15 cellular contexts compared by ENCODE assay signal in genomic region chr14:51852541-51852940, GRCh38.
"Had no signal": no experiment of that assay in that cellular context is flagged by ENCODE, and none has a peak within 500 bp of the region (broad histone marks: within the 10 kb centered on the region; RNA-seq: fewer than 3 reads in every experiment).

No MANE protein-coding gene starts in this region.

- H3K27me3 ChIP-seq: heart left ventricle, testis, upper lobe of right lung had no signal

- H3K4me3 ChIP-seq: heart left ventricle, psoas muscle, testis, upper lobe of right lung had no signal

- DNase-seq: activated CD4-positive, alpha-beta memory T cell treated with anti-CD3 and anti-CD28 coated beads, Interleukin-2, amount 10 ng/mL, durations not matched to agents 7 days and 5 days; activated CD4-positive, alpha-beta T cell treated with anti-CD3 and anti-CD28 coated beads for 1 hour; activated T-cell treated with anti-CD3 and anti-CD28 coated beads, Interleukin-2, amount 50 U/mL, for 48 hours; foreskin keratinocyte; heart left ventricle; islet precursor cell; nephron progenitor cell; psoas muscle; stimulated activated CD4-positive, alpha-beta T cell treated with anti-CD3 and anti-CD28 coated beads, Interleukin-2, amount 100 ng/mL, for 48 hours; stimulated activated CD8-positive, alpha-beta memory T cell treated with anti-CD3 and anti-CD28 coated beads, Interleukin-4, amount 100 ng/mL, for 48 hours; stimulated activated naive CD8-positive, alpha-beta T cell treated with anti-CD3 and anti-CD28 coated beads, Interleukin-15, Interleukin-2, amounts not matched to agents 100 U/mL and 50 U/mL, for 24 hours; SW 1271; T-helper 9 cell; testis; upper lobe of right lung had no signal

- H3K36me3 ChIP-seq: heart left ventricle, upper lobe of right lung had no signal

- H3K9me3 ChIP-seq: psoas muscle, testis, upper lobe of right lung had no signal

- H3K27ac ChIP-seq: foreskin keratinocyte, heart left ventricle, psoas muscle, testis, upper lobe of right lung had no signal

- H3K4me1 ChIP-seq: foreskin keratinocyte, psoas muscle, testis, upper lobe of right lung had no signal
